ENCODE assay signal across 1 cellular context in the genomic region with DNA sequence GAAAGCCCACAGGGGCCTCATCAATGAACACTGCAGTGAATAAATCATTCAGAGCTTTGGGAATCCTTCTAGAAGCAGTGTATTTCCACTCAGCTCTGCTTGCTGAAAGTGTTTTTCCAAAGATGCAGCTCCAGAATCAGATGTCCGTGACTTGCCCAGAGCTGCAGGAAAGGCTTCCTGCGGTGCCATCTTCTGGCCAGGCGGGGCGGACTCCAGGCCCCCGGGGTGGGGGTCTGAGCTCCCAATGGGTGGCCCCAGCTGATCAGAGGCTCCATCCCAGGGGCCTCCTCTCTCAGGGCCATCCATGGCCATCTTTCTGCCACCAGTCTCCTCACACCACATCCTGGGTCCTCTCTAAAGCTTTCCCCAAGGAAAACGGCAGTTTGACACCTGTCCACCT.
TF ChIP-seq lines count a peak whose summit lies in the region.

No MANE protein-coding gene starts in this region.

TF ChIP-seq in HepG2, 621 proteins besides CTCF, POLR2A, EP300 and RAD21 (continued from another document):
- TF ChIP-seq, protein P1, sequence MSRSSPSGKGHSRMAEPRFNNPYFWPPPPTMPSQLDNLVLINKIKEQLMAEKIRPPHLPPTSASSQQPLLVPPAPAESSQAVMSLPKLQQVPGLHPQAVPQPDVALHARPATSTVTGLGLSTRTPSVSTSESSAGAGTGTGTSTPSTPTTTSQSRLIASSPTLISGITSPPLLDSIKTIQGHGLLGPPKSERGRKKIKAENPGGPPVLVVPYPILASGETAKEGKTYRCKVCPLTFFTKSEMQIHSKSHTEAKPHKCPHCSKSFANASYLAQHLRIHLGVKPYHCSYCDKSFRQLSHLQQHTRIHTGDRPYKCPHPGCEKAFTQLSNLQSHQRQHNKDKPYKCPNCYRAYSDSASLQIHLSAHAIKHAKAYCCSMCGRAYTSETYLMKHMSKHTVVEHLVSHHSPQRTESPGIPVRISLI (CRISPR knock-in tag; IDR thresholded peaks at IDR 0.05; ENCODE audit: borderline replicate concordance) = no peak
